Comparison of ENCODE assay signal across 8 cellular contexts in genomic region chr1:72283204-72284083, GRCh38. TPM values are rescaled to one million over a fixed set of nuclear protein-coding genes. Genes with fewer than 3 reads are reported as not detected.
DNase-seq lines count a peak whose midpoint lies in the region; ATAC-seq and TF ChIP-seq lines count a peak whose summit lies in the region.
"Had no signal": no experiment of that assay in that cellular context is flagged by ENCODE, and none has a peak within 500 bp of the region (broad histone marks: within the 10 kb centered on the region; RNA-seq: fewer than 3 reads in every experiment).

No MANE protein-coding gene starts in this region.

- peaks cover 17 to 18% (median 17%) of the 10 kb centered on the region in 3 donors for H3K4me1 Mint-ChIP-seq in naive B cell

- H3K9me3 Mint-ChIP-seq in naive B cell, result peaks cover 0 to 1% (median 0%) of the 10 kb centered on the region in 7 donors

- peak overlapping the region; percentile 81 for H3K27ac ChIP-seq in urinary bladder (ENCODE audit: low read depth)

- ATAC-seq in HG03064 (IDR thresholded peaks at IDR 0.05; ENCODE audit: low read depth, unreplicated experiment) (peak; percentile 12), naive B cell (ENCODE audit: low read depth in 2 of 2) (peak; percentile 34 to 40)

- WGBS in urinary bladder, result under 1% methylated on average over 59 of the region's 59 CpGs

- DNase-seq in GM13977 (ENCODE audit: low spot score) (peak; percentile 9), NCI-H446 (lab: John Stamatoyannopoulos, UW) (peak; percentile 90 to 91), fibroblast of villous mesenchyme (ENCODE audit: low read depth) (peak; percentile 72), naive B cell (peak; percentile 23)
- peak; percentile 30 to 40 for DNase-seq in activated T-cell treated with anti-CD3 and anti-CD28 coated beads, Interleukin-2, amount 50 U/mL, for 48 hours

- no peak overlapping the region for H3K4me3 Mint-ChIP-seq in naive B cell
- H3K4me3 Mint-ChIP-seq: activated naive CD8-positive, alpha-beta T cell had no signal

- TF ChIP-seq CTCF in GM13977 (IDR thresholded peaks at IDR 0.05; ENCODE audit: extremely low read depth, insufficient read depth, missing control alignments) (no peak), fibroblast of villous mesenchyme (IDR thresholded peaks at IDR 0.05; ENCODE audit: insufficient read depth, low read depth, low read length) (no peak)

- no peaks in the 10 kb centered on the region for H3K4me1 ChIP-seq in urinary bladder (ENCODE audit: insufficient read depth)

- H3K27ac Mint-ChIP-seq in naive B cell, result no peak overlapping the region
- H3K27ac Mint-ChIP-seq: activated naive CD8-positive, alpha-beta T cell had no signal

- no peaks in the 10 kb centered on the region for H3K36me3 ChIP-seq in urinary bladder (ENCODE audit: insufficient read depth)

- H3K4me3 ChIP-seq in fibroblast of villous mesenchyme (ENCODE audit: low read depth, low read length) (peak overlapping the region; percentile 79), urinary bladder (ENCODE audit: low read depth, low read length) (peak overlapping the region; percentile 59)

- H3K27me3 Mint-ChIP-seq in naive B cell, result peaks cover 0 to 13% (median 0%) of the 10 kb centered on the region in 3 donors

- in situ Hi-C loops in GM13977 (cut with MboI; ENCODE audit: low pct_unique_long_range_greater_than_20kb, low sequenced_read_pairs, unreplicated experiment), result no loop called here

- no peaks in the 10 kb centered on the region for H3K36me3 Mint-ChIP-seq in naive B cell
- H3K36me3 Mint-ChIP-seq: activated naive CD8-positive, alpha-beta T cell had no signal

RNA-seq across cellular contexts. Expression of gene NEGR1, which starts 1.1 kb away (rescaled TPM):
- total RNA-seq in fibroblast of villous mesenchyme (7.1 and 13.8 TPM in 2 replicates), urinary bladder (92.3 TPM)
- polyA plus RNA-seq in naive B cell (ENCODE audit: low read depth in 6 of 6) (under 1 TPM in 1 of 6 donors, not detected in 5; 0.10 TPM), urinary bladder (38.2 TPM)

Comparison
In these comparisons a context has a peak if more than half of its experiments do, and no peak if none do; other contexts are left out.
1. Peak in every context shown above with its lines: DNase-seq, ATAC-seq, H3K4me3 ChIP-seq and H3K27ac ChIP-seq.
2. DNase-seq: peak in every context shown above with its lines; median percentile 90 in NCI-H446; 72 in fibroblast of villous mesenchyme; 35 in activated T-cell treated with anti-CD3 and anti-CD28 coated beads, Interleukin-2, amount 50 U/mL, for 48 hours; 23 in naive B cell; 9 in GM13977.